8 cellular contexts compared by ENCODE assay signal in genomic region chr2:38751043-38751846, GRCh38. TPM values are rescaled to one million over a fixed set of nuclear protein-coding genes. Genes with fewer than 3 reads are reported as not detected.
A peak's percentile ranks its signal among the peaks of the same experiment; 100 is the strongest.
DNase-seq lines count a peak whose midpoint lies in the region; ATAC-seq, FAIRE-seq and TF ChIP-seq lines count a peak whose summit lies in the region.

Gene SRSF7, minus strand, starts transcription at chr2:38751361. Its CDS starts 105 bp downstream, at chr2:38751256.

- H3K79me2 ChIP-seq in HepG2 (ENCODE audit: insufficient read depth, low read length), result peaks cover 49% of the 10 kb centered on the region

- H4K20me1 ChIP-seq in HepG2 (ENCODE audit: insufficient read depth, low read length), result peaks cover 40% of the 10 kb centered on the region

- peak; percentile 100 for TF ChIP-seq POLR2A in HepG2 (IDR thresholded peaks at IDR 0.05; ENCODE audit: insufficient read depth in 1 of 2, low read depth in 2 of 2, low read length in 2 of 2)

- H2AFZ ChIP-seq in HepG2 (ENCODE audit: low read length), result peak within 1 kb of the TSS; percentile 83

- H3K27me3 ChIP-seq in HepG2 (ENCODE audit: control insufficient read depth in 1 of 2, insufficient read depth in 2 of 2, low read length in 2 of 2), result no peaks in the 10 kb centered on the region; a peak in 1 of 5 replicates

- no TSS peak for BruUV-seq in HepG2 (replicated peaks; lab: Mats Ljungman, UMichigan)

- no peak for TF ChIP-seq CTCF in C4-2B (conservative IDR thresholded peaks at IDR 0.05)
- no peak for TF ChIP-seq CTCF in HepG2 (CRISPR knock-in tag; IDR thresholded peaks at IDR 0.05)

- peak; percentile 100 for DNase-seq in NCI-H82 (lab: John Stamatoyannopoulos, UW)
- DNase-seq in activated CD4-positive, alpha-beta T cell treated with anti-CD3 and anti-CD28 coated beads, Interleukin-2, amount 50 U/mL, for 48 hours, result peak; percentile 95 to 97
- DNase-seq in dermis microvascular lymphatic vessel endothelial cell (ENCODE audit: low read depth in 2 of 2), result peak; percentile 96 to 98
- peak; percentile 97 for DNase-seq in HepG2 (ENCODE audit: low spot score)
- DNase-seq in stimulated activated CD4-positive, alpha-beta T cell treated with anti-CD3 and anti-CD28 coated beads, Interleukin-4, amount 100 ng/mL, for 1 hour, result peak; percentile 96

- peak; percentile 77 for ATAC-seq in GM19395 (IDR thresholded peaks at IDR 0.05; ENCODE audit: unreplicated experiment)
- ATAC-seq in HG03565 (IDR thresholded peaks at IDR 0.05; ENCODE audit: unreplicated experiment), result peak; percentile 76
- peak; percentile 80 for ATAC-seq in HepG2

- POLR2A ChIA-PET in HepG2 (lab: Yijun Ruan, JAX), result interaction anchor here (0.6 to 2.6 kb wide), 70 partner anchors 8 to 1594 kb away, joined by 3 to 92 read pairs (median 4); partner anchors contain the start of genes CEBPZ, DHX57, EIF2AK2 and GALM

- CTCF ChIA-PET in HepG2 (lab: Yijun Ruan, JAX; ENCODE audit: low intra/inter-chr PET ratio, low total read pairs), result interaction anchor here (0.6 kb wide), 1 partner anchor 1821 kb away, joined by 3 read pairs; no protein-coding TSS in a partner anchor

- intact Hi-C loops in HepG2 (cut with micrococcal nuclease; ENCODE audit: unreplicated experiment), result loop anchor here (10.0 kb wide), 1 partner anchor 374 kb away; the partner anchor contains the start of gene SOS1

- TF ChIP-seq RAD21 in HepG2 (CRISPR knock-in tag; IDR thresholded peaks at IDR 0.05), result peak; percentile 56; the same call in 1 of the 2 replicates

- TF ChIP-seq EP300 in HepG2 (IDR thresholded peaks at IDR 0.05; ENCODE audit: low read depth in 2 of 2, low read length in 2 of 2), result peak; percentile 5 to 45; a peak in 2 of 4 replicates
- no peak; the same call in 1 of the 2 replicates for TF ChIP-seq EP300 in HepG2 (CRISPR knock-in tag; IDR thresholded peaks at IDR 0.05; ENCODE audit: borderline replicate concordance)

- peak within 1 kb of the TSS; percentile 96 for H3K27ac ChIP-seq in C4-2B
- peak within 1 kb of the TSS; percentile 87 for H3K27ac ChIP-seq in HepG2 (ENCODE audit: extremely low read length, insufficient read depth, low read length)

- in situ Hi-C loops in HepG2 (cut with HindIII; ENCODE audit: extremely low pct_ligation_motif_present, low pct_unique_long_range_greater_than_20kb), result no loop called here

- 53% methylated on average over 63 of the region's 65 CpGs for WGBS in HepG2 (ENCODE audit: low lambda C conversion rate)

- peak within 1 kb of the TSS; percentile 96 for H3K9ac ChIP-seq in HepG2 (ENCODE audit: insufficient read depth, low read depth, low read length)

- peak within 1 kb of the TSS; percentile 86 for H3K4me2 ChIP-seq in HepG2 (ENCODE audit: low read depth, low read length)

- FAIRE-seq in HepG2 (lab: Jason Lieb, UNC), result peak; percentile 72

- H3K4me1 ChIP-seq in HepG2 (ENCODE audit: insufficient read depth, low read length), result peaks cover 62% of the 10 kb centered on the region

- H3K4me3 ChIP-seq in HepG2 (replicated peaks in 1 of 3; ENCODE audit: insufficient read depth in 1 of 3, low read depth in 2 of 3, low read length in 3 of 3), result peak within 1 kb of the TSS; percentile 83 to 94 (median 85)

- H3K36me3 ChIP-seq in HepG2 (replicated peaks in 1 of 2; ENCODE audit: control insufficient read depth in 1 of 2, insufficient read depth in 2 of 2, low read length in 2 of 2), result peaks cover 9 to 29% of the 10 kb centered on the region in 2 experiments

- H3K9me3 ChIP-seq in HepG2 (ENCODE audit: low read length), result no peaks in the 10 kb centered on the region

TF ChIP-seq in HepG2, 621 proteins besides CTCF, POLR2A, EP300 and RAD21 (continues in another document):
- TF ChIP-seq SALL1 (CRISPR knock-in tag; IDR thresholded peaks at IDR 0.05), result peak; percentile 94
- TF ChIP-seq ZNF124 (CRISPR knock-in tag; IDR thresholded peaks at IDR 0.05), result peak; percentile 67; the same call in 1 of the 2 replicates
- TF ChIP-seq SCMH1 (CRISPR knock-in tag; IDR thresholded peaks at IDR 0.05; ENCODE audit: borderline replicate concordance), result no peak
- TF ChIP-seq ZNF691 (CRISPR knock-in tag; IDR thresholded peaks at IDR 0.05; ENCODE audit: borderline replicate concordance, low read depth), result peak; percentile 76; the same call in 1 of the 2 replicates
- TF ChIP-seq ZSCAN12 (CRISPR knock-in tag; IDR thresholded peaks at IDR 0.05), result no peak
- TF ChIP-seq RBM22 (optimal IDR thresholded peaks at IDR 0.05; ENCODE audit: low read length), result peak; percentile 94
- peak; percentile 75; the same call in 1 of the 2 replicates for TF ChIP-seq ZNF441 (CRISPR knock-in tag; IDR thresholded peaks at IDR 0.05; ENCODE audit: borderline replicate concordance)
- peak; percentile 96 for TF ChIP-seq IKZF4 (CRISPR knock-in tag; IDR thresholded peaks at IDR 0.05; ENCODE audit: borderline replicate concordance, low read depth, not compliant biosample characterization)
- TF ChIP-seq ZNF343 (CRISPR knock-in tag; IDR thresholded peaks at IDR 0.05), result peak; percentile 91; the same call in 1 of the 2 replicates
- TF ChIP-seq ZNF335 (CRISPR knock-in tag; IDR thresholded peaks at IDR 0.05), result peak; percentile 62; the same call in 1 of the 2 replicates
- TF ChIP-seq ARID5B (CRISPR knock-in tag; IDR thresholded peaks at IDR 0.05), result peak; percentile 73; the same call in 1 of the 2 replicates

RNA-seq across cellular contexts. Expression of gene SRSF7, which starts in this region (rescaled TPM):
- total RNA-seq in dermis microvascular lymphatic vessel endothelial cell (105 and 107 TPM in 2 replicates), HepG2 (2016; rRNA removed; fragmentation: Illumina TruSeq; extraction: Trizol) (275 and 377 TPM in 2 replicates)
- 67.2 and 80.5 TPM in 2 replicates for total RNA-seq in HepG2 (2016; cell fraction: cytosol; rRNA removed; fragmentation: Illumina TruSeq; extraction: Trizol; ENCODE audit: low read depth)
- 285 and 392 TPM in 2 replicates for total RNA-seq in HepG2 (2016; cell fraction: insoluble cytoplasmic fraction; rRNA removed; fragmentation: Illumina TruSeq; extraction: Trizol)
- total RNA-seq in HepG2 (2016; cell fraction: membrane; rRNA removed; fragmentation: Illumina TruSeq; extraction: Trizol), result 77.6 and 84.5 TPM in 2 replicates
- total RNA-seq in HepG2 (2016; cell fraction: nucleus; rRNA removed; fragmentation: Illumina TruSeq; extraction: Trizol), result 186 and 191 TPM in 2 replicates
- polyA plus RNA-seq in HepG2 (2011; rRNA removed), result 154 and 172 TPM in 2 replicates
- polyA plus RNA-seq in HepG2 (2011; cell fraction: cytosol; rRNA removed), result 76.4 and 98.0 TPM in 2 replicates
- 231 and 316 TPM in 2 replicates for polyA plus RNA-seq in HepG2 (2011; cell fraction: nucleus; rRNA removed)
- 106 and 123 TPM in 2 replicates for polyA plus RNA-seq in HepG2 (2012)
- polyA plus RNA-seq in HepG2 (2016; cell fraction: cytosol; fragmentation: Illumina TruSeq; extraction: Trizol; ENCODE audit: low read depth), result 48.7 and 55.5 TPM in 2 replicates
- 378 and 417 TPM in 2 replicates for polyA plus RNA-seq in HepG2 (2016; cell fraction: insoluble cytoplasmic fraction; fragmentation: Illumina TruSeq; extraction: Trizol; ENCODE audit: low read depth)
- 45.0 and 50.4 TPM in 2 replicates for polyA plus RNA-seq in HepG2 (2016; cell fraction: membrane; fragmentation: Illumina TruSeq; extraction: Trizol; ENCODE audit: low read depth)
- polyA plus RNA-seq in HepG2 (2016; cell fraction: nucleus; fragmentation: Illumina TruSeq; extraction: Trizol; ENCODE audit: insufficient read depth, low read depth), result 359 and 362 TPM in 2 replicates
- polyA minus RNA-seq in HepG2 (2011; rRNA and poly(A)+ RNA removed; ENCODE audit: low replicate concordance), result 67.1 and 233 TPM in 2 replicates
- polyA minus RNA-seq in HepG2 (2011; cell fraction: cytosol; rRNA and poly(A)+ RNA removed), result 41.8 and 45.7 TPM in 2 replicates
- 175 and 230 TPM in 2 replicates for polyA minus RNA-seq in HepG2 (2011; cell fraction: nucleus; rRNA and poly(A)+ RNA removed)

Comparison
In these comparisons a context has a peak if more than half of its experiments do, and no peak if none do; other contexts are left out.
1. Peak in every context shown above with its lines: DNase-seq, ATAC-seq, H3K4me3 ChIP-seq and H3K27ac ChIP-seq.